Comparison of ENCODE assay signal across 8 cellular contexts in the genomic region with DNA sequence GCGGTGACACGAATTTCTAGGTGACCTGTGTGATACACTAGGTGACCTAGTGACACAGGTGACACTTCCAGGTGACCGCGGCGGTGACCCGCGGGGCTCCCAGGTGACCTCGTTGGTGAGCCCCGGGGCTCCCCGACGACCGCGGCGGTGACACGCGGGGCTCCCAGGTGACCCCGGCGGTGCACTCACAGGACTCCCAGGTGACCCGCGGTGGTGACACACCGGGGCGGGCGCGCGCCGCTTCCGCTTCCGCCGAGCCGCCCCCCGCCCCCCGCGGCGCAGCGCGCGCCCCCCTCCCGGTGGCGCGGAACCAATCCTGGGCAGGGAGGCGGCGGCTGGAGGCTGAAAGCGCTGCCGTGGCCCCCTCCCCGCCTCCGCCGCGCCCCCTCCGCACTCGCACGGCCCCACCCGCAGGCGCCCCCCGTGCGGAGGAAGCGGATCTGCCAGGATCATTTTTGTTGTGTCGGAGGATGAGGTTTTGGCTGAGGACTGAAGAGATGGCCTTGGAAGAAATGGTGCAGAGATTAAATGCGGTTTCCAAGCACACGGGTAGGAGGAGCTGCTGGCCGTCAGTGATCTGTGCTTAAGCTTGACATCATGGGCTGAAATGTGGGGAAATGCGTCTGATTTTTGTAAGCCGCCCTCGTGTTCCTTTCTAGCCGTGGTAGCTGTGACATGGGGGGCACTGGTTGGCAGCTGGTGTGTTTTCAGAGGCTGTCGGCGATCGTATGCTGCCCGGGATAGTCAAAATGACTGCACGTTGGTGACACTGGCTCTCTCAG. TPM values are rescaled to one million over a fixed set of nuclear protein-coding genes. Genes with fewer than 3 reads are reported as not detected.
DNase-seq lines count a peak whose midpoint lies in the region; TF ChIP-seq lines count a peak whose summit lies in the region.

A gene with protein sequence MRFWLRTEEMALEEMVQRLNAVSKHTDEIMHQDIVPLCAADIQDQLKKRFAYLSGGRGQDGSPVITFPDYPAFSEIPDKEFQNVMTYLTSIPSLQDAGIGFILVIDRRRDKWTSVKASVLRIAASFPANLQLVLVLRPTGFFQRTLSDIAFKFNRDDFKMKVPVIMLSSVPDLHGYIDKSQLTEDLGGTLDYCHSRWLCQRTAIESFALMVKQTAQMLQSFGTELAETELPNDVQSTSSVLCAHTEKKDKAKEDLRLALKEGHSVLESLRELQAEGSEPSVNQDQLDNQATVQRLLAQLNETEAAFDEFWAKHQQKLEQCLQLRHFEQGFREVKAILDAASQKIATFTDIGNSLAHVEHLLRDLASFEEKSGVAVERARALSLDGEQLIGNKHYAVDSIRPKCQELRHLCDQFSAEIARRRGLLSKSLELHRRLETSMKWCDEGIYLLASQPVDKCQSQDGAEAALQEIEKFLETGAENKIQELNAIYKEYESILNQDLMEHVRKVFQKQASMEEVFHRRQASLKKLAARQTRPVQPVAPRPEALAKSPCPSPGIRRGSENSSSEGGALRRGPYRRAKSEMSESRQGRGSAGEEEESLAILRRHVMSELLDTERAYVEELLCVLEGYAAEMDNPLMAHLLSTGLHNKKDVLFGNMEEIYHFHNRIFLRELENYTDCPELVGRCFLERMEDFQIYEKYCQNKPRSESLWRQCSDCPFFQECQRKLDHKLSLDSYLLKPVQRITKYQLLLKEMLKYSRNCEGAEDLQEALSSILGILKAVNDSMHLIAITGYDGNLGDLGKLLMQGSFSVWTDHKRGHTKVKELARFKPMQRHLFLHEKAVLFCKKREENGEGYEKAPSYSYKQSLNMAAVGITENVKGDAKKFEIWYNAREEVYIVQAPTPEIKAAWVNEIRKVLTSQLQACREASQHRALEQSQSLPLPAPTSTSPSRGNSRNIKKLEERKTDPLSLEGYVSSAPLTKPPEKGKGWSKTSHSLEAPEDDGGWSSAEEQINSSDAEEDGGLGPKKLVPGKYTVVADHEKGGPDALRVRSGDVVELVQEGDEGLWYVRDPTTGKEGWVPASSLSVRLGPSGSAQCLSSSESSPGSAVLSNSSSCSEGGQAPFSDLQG (plus strand): TSS at position 305 of the 782 bp plus-strand sequence. CDS start 166 bp downstream, at position 471.

- no CpG with 5 or more reads among the region's 69 CpGs for WGBS in iPS DF 6.9 (ENCODE audit: insufficient coverage, insufficient read length)
- 1% methylated on average over 69 of the region's 69 CpGs for WGBS in sigmoid colon, 2 donors

- H2AFZ ChIP-seq in SU-DHL-6 (ENCODE audit: low read depth, low read length, severe bottlenecking): peak within 1 kb of the TSS; percentile 76

- H3K27me3 ChIP-seq in BLaER1: peaks cover 69% of the 10 kb centered on the region
- peaks cover 9% of the 10 kb centered on the region for H3K27me3 ChIP-seq in HUES48 (ENCODE audit: control insufficient read depth, insufficient read depth, low read length)
- no peaks in the 10 kb centered on the region for H3K27me3 ChIP-seq in SU-DHL-6 (ENCODE audit: low read length)
- H3K27me3 ChIP-seq in iPS DF 6.9 (ENCODE audit: control insufficient read depth, insufficient read depth, low read length): no peaks in the 10 kb centered on the region
- peaks cover 27 to 70% (median 62%) of the 10 kb centered on the region in 3 donors for H3K27me3 ChIP-seq in sigmoid colon

- no peak for TF ChIP-seq EP300 in sigmoid colon (IDR thresholded peaks at IDR 0.05)

- peaks cover 19% of the 10 kb centered on the region for H3K4me1 ChIP-seq in BLaER1
- H3K4me1 ChIP-seq in HUES48 (ENCODE audit: control insufficient read depth, insufficient read depth, low read length): peaks cover 5% of the 10 kb centered on the region; the same call in 1 of the 2 replicates
- peaks cover 4% of the 10 kb centered on the region for H3K4me1 ChIP-seq in iPS DF 6.9 (ENCODE audit: control insufficient read depth, insufficient read depth, low read length)
- H3K4me1 ChIP-seq in sigmoid colon: peaks cover 0 to 21% (median 15%) of the 10 kb centered on the region in 4 donors

- H3K4me2 ChIP-seq in BLaER1 (peak within 1 kb of the TSS; percentile 98), SU-DHL-6 (ENCODE audit: low read depth, low read length, poor library complexity, severe bottlenecking) (peak within 1 kb of the TSS; percentile 65)

- no peaks in the 10 kb centered on the region for H3K36me3 ChIP-seq in BLaER1
- no peaks in the 10 kb centered on the region for H3K36me3 ChIP-seq in HUES48 (ENCODE audit: control insufficient read depth, insufficient read depth, low read length)
- no peaks in the 10 kb centered on the region for H3K36me3 ChIP-seq in SU-DHL-6 (ENCODE audit: low read length)
- no peaks in the 10 kb centered on the region; the same call in 1 of the 2 replicates for H3K36me3 ChIP-seq in iPS DF 6.9 (ENCODE audit: control insufficient read depth, insufficient read depth, low read length)
- H3K36me3 ChIP-seq in sigmoid colon: no peaks in the 10 kb centered on the region

- TF ChIP-seq CTCF in SU-DHL-6 (IDR thresholded peaks at IDR 0.05; ENCODE audit: insufficient read depth, low read length, poor library complexity, severe bottlenecking) (no peak), sigmoid colon (IDR thresholded peaks at IDR 0.05) (no peak)

- intact Hi-C loops in sigmoid colon (cut with DNase I): no loop called here

- H3K27ac ChIP-seq in BLaER1: no peak within 1 kb of the TSS
- H3K27ac ChIP-seq in HUES48 (ENCODE audit: low read depth, low read length): peak within 1 kb of the TSS; percentile 35
- no peak within 1 kb of the TSS for H3K27ac ChIP-seq in SU-DHL-6 (ENCODE audit: low read depth, low read length)
- no peak within 1 kb of the TSS for H3K27ac ChIP-seq in iPS DF 6.9 (ENCODE audit: low read length)
- peak within 1 kb of the TSS in 3 of 4 donors; percentile 28 to 43 (median 37) for H3K27ac ChIP-seq in sigmoid colon

- peaks cover 40% of the 10 kb centered on the region for H4K20me1 ChIP-seq in BLaER1
- no peaks in the 10 kb centered on the region; the same call in 1 of the 2 replicates for H4K20me1 ChIP-seq in SU-DHL-6 (ENCODE audit: low read depth, low read length)

- no peaks in the 10 kb centered on the region for H3F3A ChIP-seq in SU-DHL-6 (ENCODE audit: insufficient read depth)

- no peak for TF ChIP-seq POLR2A in sigmoid colon (IDR thresholded peaks at IDR 0.05)

- H3K9me3 ChIP-seq in BLaER1: peaks cover 10% of the 10 kb centered on the region
- no peaks in the 10 kb centered on the region for H3K9me3 ChIP-seq in HUES48 (ENCODE audit: control insufficient read depth, insufficient read depth, low read length)
- H3K9me3 ChIP-seq in SU-DHL-6 (ENCODE audit: insufficient read depth, low read length): no peaks in the 10 kb centered on the region
- no peaks in the 10 kb centered on the region for H3K9me3 ChIP-seq in iPS DF 6.9 (ENCODE audit: control insufficient read depth, insufficient read depth, low read length)
- no peaks in the 10 kb centered on the region for H3K9me3 ChIP-seq in sigmoid colon

- peak within 1 kb of the TSS; percentile 66 for H3K4me3 ChIP-seq in BLaER1
- peak within 1 kb of the TSS; percentile 67 for H3K4me3 ChIP-seq in HUES48 (ENCODE audit: low read depth, low read length)
- peak within 1 kb of the TSS; percentile 58 for H3K4me3 ChIP-seq in SU-DHL-6 (ENCODE audit: insufficient read depth, low read length, poor library complexity, severe bottlenecking)
- H3K4me3 ChIP-seq in iPS DF 6.9 (ENCODE audit: low read length): peak within 1 kb of the TSS; percentile 67
- H3K4me3 ChIP-seq in sigmoid colon: peak within 1 kb of the TSS in 3 of 4 donors; percentile 34 to 48 (median 47)

- peak; percentile 84 for DNase-seq in amniotic epithelial cell (ENCODE audit: low read depth)
- DNase-seq in iPS DF 6.9 (ENCODE audit: low read depth, low spot score): peak; percentile 22
- peak; percentile 51 for DNase-seq in sigmoid colon
- no peak for DNase-seq in GDM1 (lab: John Stamatoyannopoulos, UW)
- DNase-seq in cerebellar nuclear complex (lab: John Stamatoyannopoulos, UW): no peak

- no peaks in the 10 kb centered on the region for H3K9me2 ChIP-seq in SU-DHL-6 (replicated peaks; ENCODE audit: insufficient read depth, low read length)

- H3K79me2 ChIP-seq in SU-DHL-6 (ENCODE audit: insufficient read depth, low read length): no peaks in the 10 kb centered on the region

- H3K9ac ChIP-seq in BLaER1: 0 out of 2 replicates have a peak within 1 kb of the TSS, but pooled peaks have one; percentile 38
- 0 out of 2 replicates have a peak within 1 kb of the TSS, but pooled peaks have one; percentile 28 for H3K9ac ChIP-seq in HUES48 (ENCODE audit: low read depth, low read length)
- peak within 1 kb of the TSS; percentile 53 for H3K9ac ChIP-seq in SU-DHL-6 (ENCODE audit: low read length)

RNA-seq across cellular contexts. Expression of the gene that starts here (rescaled TPM):
- 10 to 100 TPM in 3 of 4 donors, 1 to 10 TPM in 1; 7.5 to 20.2 (median 13.0) TPM for total RNA-seq in sigmoid colon
- polyA plus RNA-seq in sigmoid colon: 10 to 100 TPM; 43.5 to 59.9 (median 51.1) TPM

Comparison
In these comparisons a context has a peak if more than half of its experiments do, and no peak if none do; other contexts are left out.
1. H3K27ac ChIP-seq: peak in HUES48 (single experiment) and sigmoid colon (3 of 4); none in BLaER1 (single experiment), SU-DHL-6 (single experiment) and iPS DF 6.9 (single experiment).
2. DNase-seq: peak in amniotic epithelial cell (single experiment), iPS DF 6.9 (single experiment) and sigmoid colon (single experiment); none in GDM1 (single experiment) and cerebellar nuclear complex (0 of 2).
3. Peak in every context shown above with its lines, with median percentiles within 50 percentile points of each other: H3K4me3 ChIP-seq and H3K9ac ChIP-seq.